ENCODE assay signal across 8 cellular contexts in genomic region chr2:86035371-86035882, GRCh38.
DNase-seq lines count a peak whose midpoint lies in the region; ATAC-seq, FAIRE-seq and TF ChIP-seq lines count a peak whose summit lies in the region.

No MANE protein-coding gene starts in this region.

- H3K4me3 ChIP-seq in coronary artery (no peak overlapping the region), neutrophil (ENCODE audit: low read depth in 1 of 2, low read length in 1 of 2) (peak overlapping the region in 1 of 2 experiments; percentile 51)

- peak; percentile 47 for DNase-seq in AG08396 (ENCODE audit: low spot score)
- peak; percentile 82 for DNase-seq in NAMALWA (ENCODE audit: low spot score)
- no peak for DNase-seq in coronary artery (ENCODE audit: low spot score)
- DNase-seq in urothelium cell line (ENCODE audit: low spot score), result no peak
- DNase-seq in GM03348 (ENCODE audit: low spot score), result no peak
- no peak for DNase-seq in HT-29 (ENCODE audit: low spot score)

- H3K27ac ChIP-seq in coronary artery (peak overlapping the region; percentile 78 to 92), neutrophil (peak overlapping the region; percentile 96)

- no peak for ATAC-seq in GM21717 (IDR thresholded peaks at IDR 0.05; ENCODE audit: unreplicated experiment)

- H3K4me1 ChIP-seq in neutrophil (ENCODE audit: control insufficient read depth in 1 of 2, insufficient read depth in 1 of 2, low read depth in 1 of 2, low read length in 1 of 2), result peaks cover 43 to 47% of the 10 kb centered on the region in 2 experiments

- no peaks in the 10 kb centered on the region for H3K27me3 ChIP-seq in neutrophil

- TF ChIP-seq CTCF in coronary artery (IDR thresholded peaks at IDR 0.05) (no peak), neutrophil (IDR thresholded peaks at IDR 0.05) (no peak)

- no peaks in the 10 kb centered on the region for H3K9me3 ChIP-seq in neutrophil

- no peak for FAIRE-seq in urothelium cell line (lab: Jason Lieb, UNC)

- H3K36me3 ChIP-seq in neutrophil, result no peaks in the 10 kb centered on the region

Comparison
In these comparisons a context has a peak if more than half of its experiments do, and no peak if none do; other contexts are left out.
1. DNase-seq: peak in AG08396 (single experiment) and NAMALWA (single experiment); none in coronary artery (single experiment), urothelium cell line (single experiment), GM03348 (single experiment) and HT-29 (single experiment).